ENCODE assay signal across 12 cellular contexts in genomic region chr2:33426666-33427231, GRCh38.
DNase-seq lines count a peak whose midpoint lies in the region; TF ChIP-seq lines count a peak whose summit lies in the region.
"Had no signal": no experiment of that assay in that cellular context is flagged by ENCODE, and none has a peak within 500 bp of the region (broad histone marks: within the 10 kb centered on the region; RNA-seq: fewer than 3 reads in every experiment).

No MANE protein-coding gene starts in this region.

- H3K9me3 ChIP-seq in WERI-Rb-1 (ENCODE audit: severe bottlenecking) = no peaks in the 10 kb centered on the region

- TF ChIP-seq CTCF in WERI-Rb-1 (IDR thresholded peaks at IDR 0.05; ENCODE audit: low read depth, low read length) = no peak

- H3K27ac ChIP-seq in WERI-Rb-1 = no peak overlapping the region
- H3K27ac ChIP-seq: HL-60 had no signal

- no peak overlapping the region for H3K4me3 ChIP-seq in WERI-Rb-1 (ENCODE audit: low read depth, low read length)

- no peaks in the 10 kb centered on the region for H3K27me3 ChIP-seq in WERI-Rb-1 (ENCODE audit: insufficient read depth, low read depth, severe bottlenecking)

- DNase-seq in ACHN = peak; percentile 8
- peak; percentile 31 for DNase-seq in HuH-7.5 (ENCODE audit: low spot score)
- peak; percentile 61 for DNase-seq in WERI-Rb-1
- DNase-seq in hepatic stellate cell (ENCODE audit: low spot score) = peak; percentile 49
- no peak for DNase-seq in NCI-H446 treated with DMSO at 0.1 percent for 48 hours (lab: John Stamatoyannopoulos, UW)
- no peak for DNase-seq in activated effector memory CD4-positive, alpha-beta T cell treated with anti-CD3 and anti-CD28 coated beads, Interleukin-2, amount 50 U/mL, for 16 hours
- no peak for DNase-seq in stimulated activated CD4-positive, alpha-beta T cell treated with anti-CD3 and anti-CD28 coated beads, Interleukin-2, amount 100 ng/mL, for 24 hours
- no peak for DNase-seq in NAMALWA (ENCODE audit: low spot score)
- DNase-seq: activated naive CD4-positive, alpha-beta T cell treated with anti-CD3 and anti-CD28 coated beads for 36 hours; CD4-positive, alpha-beta T cell; stimulated activated CD4-positive, alpha-beta T cell treated with anti-CD3 and anti-CD28 coated beads, Interleukin-15, amount 100 ng/mL, for 24 hours had no signal

- in situ Hi-C loops in ACHN (cut with HindIII; ENCODE audit: low pct_ligation_motif_present, low pct_unique_long_range_greater_than_20kb, low sequenced_read_pairs) = no loop called here

- no peaks in the 10 kb centered on the region for H3K36me3 ChIP-seq in WERI-Rb-1

Comparison
In these comparisons a context has a peak if more than half of its experiments do, and no peak if none do; other contexts are left out.
1. DNase-seq: peak in ACHN (single experiment), HuH-7.5 (single experiment), WERI-Rb-1 (single experiment) and hepatic stellate cell (single experiment); none in NCI-H446 treated with DMSO at 0.1 percent for 48 hours (single experiment), activated effector memory CD4-positive, alpha-beta T cell treated with anti-CD3 and anti-CD28 coated beads, Interleukin-2, amount 50 U/mL, for 16 hours (single experiment), stimulated activated CD4-positive, alpha-beta T cell treated with anti-CD3 and anti-CD28 coated beads, Interleukin-2, amount 100 ng/mL, for 24 hours (0 of 2) and NAMALWA (single experiment).